15 cellular contexts compared by ENCODE assay signal in genomic region chr1:220770245-220770913, GRCh38. TPM values are rescaled to one million over a fixed set of nuclear protein-coding genes. Genes with fewer than 3 reads are reported as not detected.
DNase-seq lines count a peak whose midpoint lies in the region; ATAC-seq lines count a peak whose summit lies in the region.
"Had no signal": no experiment of that assay in that cellular context is flagged by ENCODE, and none has a peak within 500 bp of the region (broad histone marks: within the 10 kb centered on the region; RNA-seq: fewer than 3 reads in every experiment).

No MANE protein-coding gene starts in this region.

- peak; percentile 68 for ATAC-seq in GM18511 (IDR thresholded peaks at IDR 0.05; ENCODE audit: unreplicated experiment)
- peak; percentile 68 for ATAC-seq in GM21447 (IDR thresholded peaks at IDR 0.05; ENCODE audit: unreplicated experiment)
- peak; percentile 56 for ATAC-seq in HG03108 (IDR thresholded peaks at IDR 0.05; ENCODE audit: unreplicated experiment)
- peak; percentile 62 for ATAC-seq in esophagus mucosa
- ATAC-seq: naive thymus-derived CD8-positive, alpha-beta T cell had no signal

- no peak for DNase-seq in NCI-H524 (lab: John Stamatoyannopoulos, UW)
- DNase-seq in stimulated activated CD4-positive, alpha-beta T cell treated with anti-CD3 and anti-CD28 coated beads, Interleukin-4, amount 100 ng/mL, for 4 hours, result no peak
- no peak for DNase-seq in pons (ENCODE audit: low spot score)
- no peak for DNase-seq in activated effector memory CD4-positive, alpha-beta T cell treated with Interleukin-2 at 50 U/mL for 16 hours
- DNase-seq: activated CD4-positive, alpha-beta memory T cell treated with anti-CD3 and anti-CD28 coated beads for 36 hours; DMS153; KBM-7; naive thymus-derived CD8-positive, alpha-beta T cell; NCI-H446 treated with DMSO at 0.1 percent for 48 hours; stomach had no signal

RNA-seq across cellular contexts. Expression of gene MTARC1, which starts 16.3 kb away (rescaled TPM):
- 6.1 TPM for total RNA-seq in esophagus mucosa
- total RNA-seq: activated CD4-positive, alpha-beta memory T cell treated with anti-CD3 and anti-CD28 coated beads for 36 hours; naive thymus-derived CD8-positive, alpha-beta T cell; SJSA1 had no signal

RNA-seq across cellular contexts. Expression of gene MTARC2, which starts 22.3 kb away (rescaled TPM):
- 3.0 TPM for total RNA-seq in esophagus mucosa
- total RNA-seq: activated CD4-positive, alpha-beta memory T cell treated with anti-CD3 and anti-CD28 coated beads for 36 hours; naive thymus-derived CD8-positive, alpha-beta T cell had no signal
